Comparison of ENCODE assay signal across 21 cellular contexts in genomic region chr10:103441206-103441605, GRCh38. TPM values are rescaled to one million over a fixed set of nuclear protein-coding genes. Genes with fewer than 3 reads are reported as not detected.
"Had no signal": no experiment of that assay in that cellular context is flagged by ENCODE, and none has a peak within 500 bp of the region (broad histone marks: within the 10 kb centered on the region; RNA-seq: fewer than 3 reads in every experiment).

No MANE protein-coding gene starts in this region.

- DNase-seq: activated CD4-positive, alpha-beta T cell treated with anti-CD3 and anti-CD28 coated beads for 1 hour; activated CD4-positive, alpha-beta T cell treated with anti-CD3 and anti-CD28 coated beads, Interleukin-2, amount 50 U/mL, for 48 hours; activated T-cell treated with anti-CD3 and anti-CD28 coated beads, Interleukin-2, amount 50 U/mL, for 48 hours; caudate nucleus; effector memory CD4-positive, alpha-beta T cell; glutamatergic neuron; immature natural killer cell; naive thymus-derived CD8-positive, alpha-beta T cell; right lobe of liver; stimulated activated CD4-positive, alpha-beta T cell treated with anti-CD3 and anti-CD28 coated beads, Interleukin-12 subunit alpha, Interleukin-12 subunit beta, amount 100 ng/mL, for 4 hours; stimulated activated naive CD8-positive, alpha-beta T cell treated with anti-CD3 and anti-CD28 coated beads, Interleukin-15, Interleukin-2, amounts not matched to agents 100 U/mL and 50 U/mL, for 24 hours had no signal

- H3K4me3 Mint-ChIP-seq: immature natural killer cell; naive thymus-derived CD8-positive, alpha-beta T cell; T-helper 2 cell treated with Interferon-gamma antibody and Interleukin-4, amounts not matched to agents 5 μg/mL and 100 μg/mL, for 36 hours had no signal

- H3K27me3 ChIP-seq: neutrophil, right lobe of liver had no signal

- H3K27ac Mint-ChIP-seq: T-helper 2 cell treated with Interferon-gamma antibody and Interleukin-4, amounts not matched to agents 5 μg/mL and 100 μg/mL, for 36 hours had no signal

- H3K4me3 ChIP-seq: lung, right lobe of liver, thoracic aorta had no signal

- ATAC-seq: naive thymus-derived CD8-positive, alpha-beta T cell; stimulated activated naive CD8-positive, alpha-beta T cell treated with anti-CD3 and anti-CD28 coated beads, Interleukin-15, Interleukin-2, amounts not matched to agents 100 U/mL and 50 U/mL, for 24 hours had no signal

- H3K27ac ChIP-seq: neutrophil, right lobe of liver had no signal

- H3K9me3 ChIP-seq: neutrophil, right lobe of liver, thoracic aorta had no signal

- H3K9me3 Mint-ChIP-seq: immature natural killer cell; naive thymus-derived CD8-positive, alpha-beta T cell; T-helper 2 cell treated with Interferon-gamma antibody and Interleukin-4, amounts not matched to agents 5 μg/mL and 100 μg/mL, for 36 hours had no signal

- H3K4me1 ChIP-seq: right lobe of liver had no signal

- H3K27me3 Mint-ChIP-seq: naive thymus-derived CD8-positive, alpha-beta T cell; progenitor cell of endocrine pancreas had no signal

RNA-seq across cellular contexts. Expression of gene CALHM1, which starts 17.5 kb away (rescaled TPM):
- total RNA-seq: epithelial cell of proximal tubule; fibroblast of villous mesenchyme; left cardiac atrium; lung; mononuclear cell; naive thymus-derived CD8-positive, alpha-beta T cell; progenitor cell of endocrine pancreas; right lobe of liver; thoracic aorta; ureter had no signal

RNA-seq across cellular contexts. Expression of gene CALHM3, which starts 37.8 kb away (rescaled TPM):
- total RNA-seq: epithelial cell of proximal tubule; left cardiac atrium; mononuclear cell; naive thymus-derived CD8-positive, alpha-beta T cell; right lobe of liver; thoracic aorta; ureter had no signal
